Comparison of ENCODE assay signal across 8 cellular contexts in the genomic region with DNA sequence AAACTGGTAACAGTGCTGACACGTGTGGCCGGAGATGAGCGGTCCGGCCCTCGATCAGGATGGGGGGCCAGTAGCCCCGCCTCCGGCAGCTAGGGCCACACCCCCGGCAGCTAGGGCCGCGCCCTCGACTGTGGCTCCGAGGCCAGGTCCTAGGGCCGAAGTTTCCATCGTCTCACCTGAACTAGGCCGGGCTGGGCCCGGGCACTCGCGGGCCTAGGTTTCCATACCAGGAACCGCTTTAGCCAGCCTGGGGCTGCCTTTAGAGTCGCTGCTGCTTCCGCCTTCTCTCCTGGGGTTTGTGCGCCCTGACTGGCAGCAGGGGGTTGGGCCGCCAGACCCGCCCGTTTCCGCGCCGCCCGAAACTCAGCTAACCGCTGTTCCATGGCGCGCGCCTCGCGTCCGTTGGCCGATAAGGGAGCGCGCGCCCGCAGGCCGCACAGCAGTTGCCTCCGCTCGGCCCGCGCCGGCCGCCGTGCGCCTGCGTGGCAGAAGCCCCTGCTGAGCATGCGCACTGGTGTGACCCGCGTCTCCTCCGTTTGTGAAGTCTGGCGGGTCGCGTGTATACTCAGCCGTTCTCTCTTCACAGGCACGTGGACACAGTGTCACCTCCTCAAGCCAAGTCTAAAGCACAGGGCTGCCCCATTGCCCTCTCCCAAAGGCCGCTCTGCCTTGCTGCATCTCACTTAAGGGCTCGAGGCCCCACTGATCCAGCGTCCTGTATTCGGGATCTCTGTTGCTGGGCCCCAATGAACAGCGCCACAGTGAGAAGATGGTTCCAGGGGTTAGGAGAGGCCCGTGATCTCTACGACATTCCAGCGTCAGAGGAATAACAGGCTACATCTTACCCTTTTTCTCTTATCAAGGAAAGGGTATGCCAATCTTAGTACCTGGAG. TPM values are rescaled to one million over a fixed set of nuclear protein-coding genes. Genes with fewer than 3 reads are reported as not detected.
DNase-seq lines count a peak whose midpoint lies in the region; ATAC-seq and TF ChIP-seq lines count a peak whose summit lies in the region.

A gene with protein sequence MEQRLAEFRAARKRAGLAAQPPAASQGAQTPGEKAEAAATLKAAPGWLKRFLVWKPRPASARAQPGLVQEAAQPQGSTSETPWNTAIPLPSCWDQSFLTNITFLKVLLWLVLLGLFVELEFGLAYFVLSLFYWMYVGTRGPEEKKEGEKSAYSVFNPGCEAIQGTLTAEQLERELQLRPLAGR (minus strand): TSS at position 480 of the 893 bp plus-strand sequence. CDS start 97 bp downstream, at position 383.

- H2AFZ ChIP-seq in PC-9: peak within 1 kb of the TSS; percentile 99

- H3K4me2 ChIP-seq in PC-9: peak within 1 kb of the TSS; percentile 95

- no peak for TF ChIP-seq EP300 in Ishikawa (IDR thresholded peaks at IDR 0.05; ENCODE audit: borderline replicate concordance)

- H3K36me3 ChIP-seq in PC-9 (ENCODE audit: low read depth) (no peaks in the 10 kb centered on the region), mucosa of rectum (ENCODE audit: control insufficient read depth in 2 of 2, insufficient read depth in 2 of 2, low read length in 2 of 2) (peaks cover 4% of the 10 kb centered on the region in 2 donors)

- peaks cover 18% of the 10 kb centered on the region for H3K4me1 ChIP-seq in PC-9 (replicated peaks; ENCODE audit: insufficient read depth)
- peaks cover 0 to 7% of the 10 kb centered on the region in 2 donors for H3K4me1 ChIP-seq in mucosa of rectum (ENCODE audit: control insufficient read depth in 2 of 2, insufficient read depth in 2 of 2, low read length in 2 of 2)

- H3K79me2 ChIP-seq in PC-9 (ENCODE audit: low read depth): no peaks in the 10 kb centered on the region

- peaks cover 66% of the 10 kb centered on the region for H3K4me1 Mint-ChIP-seq in activated T-cell treated with anti-CD3 and anti-CD28 coated beads, Interleukin-2, amount 50 U/mL, for 24 hours (ENCODE audit: low read depth)

- CTCF ChIA-PET in PC-9 (lab: Charles Lee): interaction anchor here (0.6 kb wide), 1 partner anchor 242 kb away, joined by 8 read pairs; no protein-coding TSS in a partner anchor

- H3K9ac ChIP-seq in mucosa of rectum (ENCODE audit: low read depth in 1 of 2, low read length in 2 of 2): peak within 1 kb of the TSS; percentile 79 to 80

- H3K27ac ChIP-seq in PC-9 (peak within 1 kb of the TSS; percentile 76), mucosa of rectum (ENCODE audit: low read depth in 2 of 2, low read length in 2 of 2) (peak within 1 kb of the TSS; percentile 94 to 95)

- BruUV-seq in PC-9 (replicated peaks; lab: Mats Ljungman, UMichigan): TSS peak; percentile 54

- peak; percentile 89 for ATAC-seq in GM21619 (IDR thresholded peaks at IDR 0.05; ENCODE audit: unreplicated experiment)

- POLR2A ChIA-PET in PC-9 (lab: Charles Lee; ENCODE audit: unreplicated experiment): interaction anchor here (0.6 kb wide), 1 partner anchor 685 kb away, joined by 7 read pairs; no protein-coding TSS in a partner anchor

- H3K27me3 ChIP-seq in PC-9 (ENCODE audit: insufficient read depth, low read depth): peaks cover 5% of the 10 kb centered on the region; the same call in 1 of the 2 replicates
- H3K27me3 ChIP-seq in mucosa of rectum (ENCODE audit: control insufficient read depth in 2 of 2, insufficient read depth in 2 of 2, low read length in 2 of 2): no peaks in the 10 kb centered on the region

- peak; percentile 93 for DNase-seq in DMS153 treated with DMSO at 0.1 percent for 48 hours (lab: John Stamatoyannopoulos, UW; ENCODE audit: unreplicated experiment)
- peak; percentile 76 to 85 for DNase-seq in PC-9
- DNase-seq in activated T-cell treated with anti-CD3 and anti-CD28 coated beads, Interleukin-2, amount 50 U/mL, for 24 hours: peak; percentile 95
- peak; percentile 97 to 98 for DNase-seq in erythroblast (lab: John Stamatoyannopoulos, UW)
- DNase-seq in stimulated activated CD8-positive, alpha-beta memory T cell treated with anti-CD3 and anti-CD28 coated beads, Interleukin-4, amount 100 ng/mL, for 4 hours (ENCODE audit: low read depth in 2 of 2, low spot score in 1 of 2): peak; percentile 80 to 87

- H3K36me3 Mint-ChIP-seq in activated T-cell treated with anti-CD3 and anti-CD28 coated beads, Interleukin-2, amount 50 U/mL, for 24 hours (ENCODE audit: low read depth): peaks cover 26% of the 10 kb centered on the region

- H4K20me1 ChIP-seq in PC-9 (ENCODE audit: insufficient read depth): no peaks in the 10 kb centered on the region

- H3F3A ChIP-seq in PC-9 (ENCODE audit: insufficient read depth, low read depth): no peaks in the 10 kb centered on the region

- TF ChIP-seq POLR2A in erythroblast (IDR thresholded peaks at IDR 0.05; ENCODE audit: low read length): peak; percentile 81

- TF ChIP-seq RAD21 in Ishikawa (IDR thresholded peaks at IDR 0.05; ENCODE audit: low read depth): no peak

- H3K9me3 Mint-ChIP-seq in activated T-cell treated with anti-CD3 and anti-CD28 coated beads, Interleukin-2, amount 50 U/mL, for 24 hours: no peaks in the 10 kb centered on the region

- H3K9me2 ChIP-seq in PC-9 (ENCODE audit: insufficient read depth): no peaks in the 10 kb centered on the region

- peak within 1 kb of the TSS; percentile 72 for H3K4me3 ChIP-seq in PC-9
- peak within 1 kb of the TSS; percentile 83 to 87 for H3K4me3 ChIP-seq in mucosa of rectum (ENCODE audit: low read length in 2 of 2)

- H3K9me3 ChIP-seq in PC-9 (ENCODE audit: insufficient read depth, low read depth) (no peaks in the 10 kb centered on the region), mucosa of rectum (ENCODE audit: control insufficient read depth in 2 of 2, low read length in 2 of 2) (no peaks in the 10 kb centered on the region)

- H3K27me3 Mint-ChIP-seq in activated T-cell treated with anti-CD3 and anti-CD28 coated beads, Interleukin-2, amount 50 U/mL, for 24 hours: no peaks in the 10 kb centered on the region

- peak within 1 kb of the TSS; percentile 91 for H3K4me3 Mint-ChIP-seq in activated T-cell treated with anti-CD3 and anti-CD28 coated beads, Interleukin-2, amount 50 U/mL, for 24 hours

- H3K27ac Mint-ChIP-seq in activated T-cell treated with anti-CD3 and anti-CD28 coated beads, Interleukin-2, amount 50 U/mL, for 24 hours: peak within 1 kb of the TSS; percentile 99

- TF ChIP-seq CTCF in PC-9 (conservative IDR thresholded peaks at IDR 0.05): no peak

- intact Hi-C loops in PC-9 (cut with micrococcal nuclease; ENCODE audit: unreplicated experiment): loop anchor here (5.0 kb wide), 1 partner anchor 1962 kb away; no protein-coding TSS in a partner anchor

TF ChIP-seq in Ishikawa, 13 proteins besides CTCF, POLR2A, EP300 and RAD21:
- TF ChIP-seq CEBPB (IDR thresholded peaks at IDR 0.05) (no peak), ZBTB7A (IDR thresholded peaks at IDR 0.05; ENCODE audit: low read depth) (no peak), TAF1 (IDR thresholded peaks at IDR 0.05; ENCODE audit: low read depth) (peak; percentile 71), EGR1 (IDR thresholded peaks at IDR 0.05) (no peak), CREB1 (IDR thresholded peaks at IDR 0.05; ENCODE audit: low read depth) (no peak), NFIC (IDR thresholded peaks at IDR 0.05) (0 out of 2 replicates have a peak, but pooled peaks have one; percentile 11), TEAD4 (IDR thresholded peaks at IDR 0.05) (no peak), FOXM1 (IDR thresholded peaks at IDR 0.05; ENCODE audit: borderline replicate concordance, low read depth) (no peak), TCF12 (IDR thresholded peaks at IDR 0.05; ENCODE audit: low read depth) (peak; percentile 48; the same call in 1 of the 2 replicates), YY1 (IDR thresholded peaks at IDR 0.05; ENCODE audit: low read depth) (no peak)
- TF ChIP-seq, protein P1, sequence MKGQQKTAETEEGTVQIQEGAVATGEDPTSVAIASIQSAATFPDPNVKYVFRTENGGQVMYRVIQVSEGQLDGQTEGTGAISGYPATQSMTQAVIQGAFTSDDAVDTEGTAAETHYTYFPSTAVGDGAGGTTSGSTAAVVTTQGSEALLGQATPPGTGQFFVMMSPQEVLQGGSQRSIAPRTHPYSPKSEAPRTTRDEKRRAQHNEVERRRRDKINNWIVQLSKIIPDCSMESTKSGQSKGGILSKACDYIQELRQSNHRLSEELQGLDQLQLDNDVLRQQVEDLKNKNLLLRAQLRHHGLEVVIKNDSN (IDR thresholded peaks at IDR 0.05): no peak; the same call in none of the 2 replicates
- TF ChIP-seq, protein P2, sequence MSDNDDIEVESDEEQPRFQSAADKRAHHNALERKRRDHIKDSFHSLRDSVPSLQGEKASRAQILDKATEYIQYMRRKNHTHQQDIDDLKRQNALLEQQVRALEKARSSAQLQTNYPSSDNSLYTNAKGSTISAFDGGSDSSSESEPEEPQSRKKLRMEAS (IDR thresholded peaks at IDR 0.05): peak; percentile 94
- TF ChIP-seq, protein P3, sequence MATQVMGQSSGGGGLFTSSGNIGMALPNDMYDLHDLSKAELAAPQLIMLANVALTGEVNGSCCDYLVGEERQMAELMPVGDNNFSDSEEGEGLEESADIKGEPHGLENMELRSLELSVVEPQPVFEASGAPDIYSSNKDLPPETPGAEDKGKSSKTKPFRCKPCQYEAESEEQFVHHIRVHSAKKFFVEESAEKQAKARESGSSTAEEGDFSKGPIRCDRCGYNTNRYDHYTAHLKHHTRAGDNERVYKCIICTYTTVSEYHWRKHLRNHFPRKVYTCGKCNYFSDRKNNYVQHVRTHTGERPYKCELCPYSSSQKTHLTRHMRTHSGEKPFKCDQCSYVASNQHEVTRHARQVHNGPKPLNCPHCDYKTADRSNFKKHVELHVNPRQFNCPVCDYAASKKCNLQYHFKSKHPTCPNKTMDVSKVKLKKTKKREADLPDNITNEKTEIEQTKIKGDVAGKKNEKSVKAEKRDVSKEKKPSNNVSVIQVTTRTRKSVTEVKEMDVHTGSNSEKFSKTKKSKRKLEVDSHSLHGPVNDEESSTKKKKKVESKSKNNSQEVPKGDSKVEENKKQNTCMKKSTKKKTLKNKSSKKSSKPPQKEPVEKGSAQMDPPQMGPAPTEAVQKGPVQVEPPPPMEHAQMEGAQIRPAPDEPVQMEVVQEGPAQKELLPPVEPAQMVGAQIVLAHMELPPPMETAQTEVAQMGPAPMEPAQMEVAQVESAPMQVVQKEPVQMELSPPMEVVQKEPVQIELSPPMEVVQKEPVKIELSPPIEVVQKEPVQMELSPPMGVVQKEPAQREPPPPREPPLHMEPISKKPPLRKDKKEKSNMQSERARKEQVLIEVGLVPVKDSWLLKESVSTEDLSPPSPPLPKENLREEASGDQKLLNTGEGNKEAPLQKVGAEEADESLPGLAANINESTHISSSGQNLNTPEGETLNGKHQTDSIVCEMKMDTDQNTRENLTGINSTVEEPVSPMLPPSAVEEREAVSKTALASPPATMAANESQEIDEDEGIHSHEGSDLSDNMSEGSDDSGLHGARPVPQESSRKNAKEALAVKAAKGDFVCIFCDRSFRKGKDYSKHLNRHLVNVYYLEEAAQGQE (IDR thresholded peaks at IDR 0.05; ENCODE audit: low read depth): no peak
TF ChIP-seq in Ishikawa: peak in this region for 4.

RNA-seq across cellular contexts. Expression of the gene that starts here (rescaled TPM):
- total RNA-seq in PC-9 (2021): 12.2 and 12.6 TPM in 2 replicates

Comparison
In these comparisons a context has a peak if more than half of its experiments do, and no peak if none do; other contexts are left out.
1. Peak in every context shown above with its lines: DNase-seq, ATAC-seq, H3K4me3 ChIP-seq and H3K27ac ChIP-seq.